8 cellular contexts compared by ENCODE assay signal in the genomic region with DNA sequence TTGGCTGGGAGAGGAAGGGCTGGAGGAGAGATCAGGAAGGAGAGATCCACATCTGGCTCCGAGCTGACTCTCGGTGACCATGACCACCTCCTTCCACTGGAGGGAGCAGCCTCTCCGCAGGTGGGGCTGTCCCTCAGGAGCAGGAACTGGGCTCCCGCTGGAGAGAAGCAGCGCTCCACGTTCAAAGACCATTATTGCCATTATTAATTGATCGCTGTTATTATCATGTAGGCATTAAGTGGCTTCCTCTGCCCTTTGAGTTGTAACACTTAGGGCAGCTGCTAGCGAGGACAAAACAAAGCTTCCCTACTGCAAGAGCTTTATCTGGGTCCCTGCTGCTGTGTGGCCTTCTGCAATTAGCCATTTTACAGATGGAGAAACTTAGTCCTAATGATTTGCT.
DNase-seq lines count a peak whose midpoint lies in the region; ATAC-seq and TF ChIP-seq lines count a peak whose summit lies in the region.

No MANE protein-coding gene starts in this region.

- no peaks in the 10 kb centered on the region for H3K27me3 ChIP-seq in effector memory CD4-positive, alpha-beta T cell (replicated peaks; ENCODE audit: control insufficient read depth, insufficient read depth, low read length, poor library complexity, severe bottlenecking)

- H3K27ac ChIP-seq in effector memory CD4-positive, alpha-beta T cell (ENCODE audit: insufficient read depth, low read length, poor library complexity, severe bottlenecking) = no peak overlapping the region

- no peaks in the 10 kb centered on the region for H3K36me3 ChIP-seq in effector memory CD4-positive, alpha-beta T cell (ENCODE audit: control insufficient read depth, insufficient read depth, low read length)

- in situ Hi-C loops in SK-MEL-5 (cut with HindIII; ENCODE audit: low pct_unique_long_range_greater_than_20kb, low sequenced_read_pairs) = no loop called here

- TF ChIP-seq CTCF in AG09309 (IDR thresholded peaks at IDR 0.05; ENCODE audit: control insufficient read depth, insufficient read depth, low read depth, low read length, missing control alignments) (peak; percentile 95), GM12875 (IDR thresholded peaks at IDR 0.05; ENCODE audit: borderline replicate concordance, insufficient read depth, low read depth, low read length) (peak; percentile 71; the same call in 1 of the 2 replicates), fibroblast of pulmonary artery (IDR thresholded peaks at IDR 0.05; ENCODE audit: low read length, missing control alignments) (peak; percentile 76)

- ATAC-seq in GM18907 (IDR thresholded peaks at IDR 0.05; ENCODE audit: unreplicated experiment) = no peak

- no peaks in the 10 kb centered on the region for H3K4me1 ChIP-seq in effector memory CD4-positive, alpha-beta T cell (ENCODE audit: control insufficient read depth, insufficient read depth, low read length, poor library complexity, severe bottlenecking)

- DNase-seq in AG09309 (ENCODE audit: low read depth) (peak; percentile 38), Kasumi-1 (lab: John Stamatoyannopoulos, UW) (peak; percentile 21 to 31), SK-MEL-5 (ENCODE audit: low read depth, low spot score) (peak; percentile 70), fibroblast of pulmonary artery (ENCODE audit: low read depth) (peak; percentile 49), occipital lobe (lab: John Stamatoyannopoulos, UW) (peak; percentile 20)
- DNase-seq in effector memory CD4-positive, alpha-beta T cell = no peak

- no peaks in the 10 kb centered on the region for H3K9me3 ChIP-seq in effector memory CD4-positive, alpha-beta T cell (ENCODE audit: control insufficient read depth, low read length)

- H3K4me3 ChIP-seq in AG09309 (ENCODE audit: control insufficient read depth, low read depth, low read length) (no peak overlapping the region), GM12875 (ENCODE audit: low read depth, low read length) (no peak overlapping the region), fibroblast of pulmonary artery (replicated peaks; ENCODE audit: low read depth, low read length) (no peak overlapping the region)
- H3K4me3 ChIP-seq in effector memory CD4-positive, alpha-beta T cell (ENCODE audit: insufficient read depth, low read depth, low read length, poor library complexity, severe bottlenecking) = no peak overlapping the region

Comparison
In these comparisons a context has a peak if more than half of its experiments do, and no peak if none do; other contexts are left out.
1. DNase-seq: peak in AG09309 (single experiment), Kasumi-1 (2 of 2), SK-MEL-5 (single experiment), fibroblast of pulmonary artery (single experiment) and occipital lobe (single experiment); none in effector memory CD4-positive, alpha-beta T cell (0 of 3).
2. Peak in every context shown above with its lines, with median percentiles within 50 percentile points of each other: CTCF ChIP-seq.